9 cellular contexts compared by ENCODE assay signal in the genomic region with DNA sequence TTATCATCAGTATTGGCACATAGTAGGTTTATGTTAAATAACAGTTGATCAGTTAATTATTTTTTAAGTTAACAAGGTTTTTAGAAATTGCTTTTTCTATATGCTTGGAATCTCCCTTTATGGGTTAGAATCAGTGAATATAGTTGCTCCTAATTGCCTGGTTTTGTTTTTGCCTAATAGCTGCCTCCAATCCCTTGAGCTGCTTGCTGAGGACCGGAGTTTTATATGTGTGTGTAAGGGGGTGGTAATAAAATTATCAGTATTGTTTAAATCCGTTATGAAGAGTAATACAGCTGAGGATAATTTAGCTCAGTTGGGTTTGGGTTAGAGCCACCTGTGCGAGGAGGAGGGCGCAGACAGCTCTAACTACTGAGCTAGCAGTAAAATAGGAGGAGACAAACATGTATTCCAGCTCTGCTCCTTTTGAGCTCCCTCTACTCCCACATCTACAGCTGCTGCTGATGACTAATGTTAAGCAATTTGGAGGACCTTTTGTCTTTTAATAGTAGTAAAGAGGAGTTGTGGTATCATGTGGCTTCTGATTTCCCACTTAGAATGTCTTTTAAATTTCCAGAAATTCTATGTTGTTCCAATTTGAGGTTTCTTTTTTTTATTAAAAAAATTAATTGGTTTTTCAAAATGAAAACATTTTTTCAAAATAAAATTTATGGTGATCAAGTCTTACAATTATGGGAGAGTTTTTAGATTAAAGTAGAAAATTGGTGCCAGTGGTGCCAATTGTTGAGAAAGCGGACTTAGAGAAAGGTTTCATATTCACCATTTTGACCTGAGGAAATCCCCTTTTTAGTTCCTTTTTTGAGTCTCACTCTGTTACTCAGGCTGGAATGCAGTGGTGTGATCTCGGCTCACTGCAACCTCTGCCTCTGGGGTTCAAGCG.
DNase-seq lines count a peak whose midpoint lies in the region; ATAC-seq and TF ChIP-seq lines count a peak whose summit lies in the region.
"Had no signal": no experiment of that assay in that cellular context is flagged by ENCODE, and none has a peak within 500 bp of the region (broad histone marks: within the 10 kb centered on the region; RNA-seq: fewer than 3 reads in every experiment).

No MANE protein-coding gene starts in this region.

- no peak overlapping the region for H3K4me3 ChIP-seq in skeletal muscle satellite cell (ENCODE audit: low read length)
- no peak overlapping the region for H3K4me3 ChIP-seq in colonic mucosa

- no peak for ATAC-seq in HG02759 (IDR thresholded peaks at IDR 0.05; ENCODE audit: unreplicated experiment)
- no peak for ATAC-seq in GM21528 (IDR thresholded peaks at IDR 0.05; ENCODE audit: low FRiP score, unreplicated experiment)

- intact Hi-C loops in dendritic cell treated with granulocyte-macrophage colony-stimulating factor and Interleukin-4, amounts not matched to agents 40 ng/mL and 50 ng/mL, for 4 days (cut with micrococcal nuclease) = no loop called here
- intact Hi-C loops in colonic mucosa (cut with DNase I) = no loop called here

- DNase-seq in NCI-H748 (lab: John Stamatoyannopoulos, UW; ENCODE audit: unreplicated experiment) (peak; percentile 17), NCI-H748 treated with DMSO at 0.1 percent for 48 hours (lab: John Stamatoyannopoulos, UW) (no peak), MV-4-11 (lab: John Stamatoyannopoulos, UW) (peak; percentile 87), colonic mucosa (no peak)
- DNase-seq: CD4-positive, CD25-positive, alpha-beta regulatory T cell had no signal

- no peaks in the 10 kb centered on the region for H3K27me3 Mint-ChIP-seq in dendritic cell treated with granulocyte-macrophage colony-stimulating factor and Interleukin-4, amounts not matched to agents 40 ng/mL and 50 ng/mL, for 4 days
- H3K27me3 Mint-ChIP-seq: CD4-positive, CD25-positive, alpha-beta regulatory T cell had no signal

- H3K27ac ChIP-seq in colonic mucosa = no peak overlapping the region

- peaks cover 12% of the 10 kb centered on the region for H3K36me3 Mint-ChIP-seq in dendritic cell treated with granulocyte-macrophage colony-stimulating factor and Interleukin-4, amounts not matched to agents 40 ng/mL and 50 ng/mL, for 4 days (ENCODE audit: low read depth)

- H3K27ac Mint-ChIP-seq in dendritic cell treated with granulocyte-macrophage colony-stimulating factor and Interleukin-4, amounts not matched to agents 40 ng/mL and 50 ng/mL, for 4 days = peak overlapping the region; percentile 69
- H3K27ac Mint-ChIP-seq: CD4-positive, CD25-positive, alpha-beta regulatory T cell had no signal

- H3K9ac ChIP-seq in skeletal muscle satellite cell (ENCODE audit: low read depth, low read length) (no peak overlapping the region), colonic mucosa (ENCODE audit: low read depth in 2 of 2, low read length in 2 of 2) (no peak overlapping the region)

- H3K4me2 ChIP-seq in skeletal muscle satellite cell (ENCODE audit: low read length) = peak overlapping the region; percentile 66

- peak overlapping the region; percentile 2 for H3K4me3 Mint-ChIP-seq in dendritic cell treated with granulocyte-macrophage colony-stimulating factor and Interleukin-4, amounts not matched to agents 40 ng/mL and 50 ng/mL, for 4 days
- H3K4me3 Mint-ChIP-seq: CD4-positive, CD25-positive, alpha-beta regulatory T cell had no signal

- peaks cover 6% of the 10 kb centered on the region for H3K36me3 ChIP-seq in skeletal muscle satellite cell (ENCODE audit: insufficient read depth, low read length)
- H3K36me3 ChIP-seq in colonic mucosa = no peaks in the 10 kb centered on the region

- no peaks in the 10 kb centered on the region for H3K9me3 ChIP-seq in skeletal muscle satellite cell (replicated peaks; ENCODE audit: low read length)
- no peaks in the 10 kb centered on the region for H3K9me3 ChIP-seq in colonic mucosa

- TF ChIP-seq CTCF in colonic mucosa (IDR thresholded peaks at IDR 0.05) = no peak

- peaks cover 13% of the 10 kb centered on the region for H3K4me1 ChIP-seq in skeletal muscle satellite cell (ENCODE audit: control insufficient read depth, insufficient read depth, low read length)
- no peaks in the 10 kb centered on the region for H3K4me1 ChIP-seq in colonic mucosa

- H3K27me3 ChIP-seq in skeletal muscle satellite cell (ENCODE audit: control insufficient read depth, insufficient read depth, low read length) (no peaks in the 10 kb centered on the region), colonic mucosa (no peaks in the 10 kb centered on the region)

- H3K4me1 Mint-ChIP-seq in dendritic cell treated with granulocyte-macrophage colony-stimulating factor and Interleukin-4, amounts not matched to agents 40 ng/mL and 50 ng/mL, for 4 days (ENCODE audit: low read depth) = peaks cover 18% of the 10 kb centered on the region

- H3K9me3 Mint-ChIP-seq in dendritic cell treated with granulocyte-macrophage colony-stimulating factor and Interleukin-4, amounts not matched to agents 40 ng/mL and 50 ng/mL, for 4 days = no peaks in the 10 kb centered on the region

Comparison
In these comparisons a context has a peak if more than half of its experiments do, and no peak if none do; other contexts are left out.
1. DNase-seq: peak in NCI-H748 (single experiment) and MV-4-11 (single experiment); none in NCI-H748 treated with DMSO at 0.1 percent for 48 hours (single experiment) and colonic mucosa (single experiment).